In the genomic region with DNA sequence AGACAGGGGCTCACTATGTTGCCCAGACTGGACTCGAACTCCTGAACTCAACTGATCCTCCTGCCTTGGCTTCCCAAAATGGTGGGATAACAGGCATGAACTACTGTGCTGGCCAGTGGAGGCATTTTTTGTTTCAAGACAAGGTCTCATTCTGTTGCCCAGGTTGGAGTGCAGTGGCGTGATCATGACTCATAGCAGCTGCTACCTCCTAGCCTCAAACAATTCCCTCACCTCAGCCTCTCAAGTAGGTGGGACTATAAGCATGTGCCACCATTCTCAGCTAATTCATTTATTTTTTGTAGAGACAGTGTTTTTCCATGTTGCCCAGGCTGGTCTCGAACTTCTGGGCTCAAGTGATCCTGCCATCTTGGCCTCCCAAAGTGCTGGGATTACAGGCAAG, we compare ENCODE assay signal across 20 cellular contexts. TPM values are rescaled to one million over a fixed set of nuclear protein-coding genes. Genes with fewer than 3 reads are reported as not detected.
"Had no signal": no experiment of that assay in that cellular context is flagged by ENCODE, and none has a peak within 500 bp of the region (broad histone marks: within the 10 kb centered on the region; RNA-seq: fewer than 3 reads in every experiment).

No MANE protein-coding gene starts in this region.

- H3K27ac ChIP-seq: brain microvascular endothelial cell, heart left ventricle, lower lobe of right lung, pancreas, sigmoid colon, stomach, thoracic aorta had no signal

- H3K9me3 ChIP-seq: heart left ventricle, lower lobe of right lung, pancreas, sigmoid colon, stomach, thoracic aorta had no signal

- DNase-seq: activated CD4-positive, alpha-beta T cell treated with anti-CD3 and anti-CD28 coated beads, Interleukin-2, amount 10 ng/mL, durations not matched to agents 7 days and 5 days; activated CD8-positive, alpha-beta memory T cell treated with anti-CD3 and anti-CD28 coated beads, Interleukin-2, amount 50 U/mL, for 48 hours; activated gamma-delta T cell treated with Interleukin-2 at 50 U/mL for 16 hours; activated T-cell treated with anti-CD3 and anti-CD28 coated beads, Interleukin-2, amount 50 U/mL, for 72 hours; brain microvascular endothelial cell; cerebellar nuclear complex; effector memory CD4-positive, alpha-beta T cell; foreskin melanocyte; heart left ventricle; immature natural killer cell; left colon; lower lobe of right lung; midbrain; naive B cell; pancreas; sigmoid colon; stimulated activated CD4-positive, alpha-beta T cell treated with anti-CD3 and anti-CD28 coated beads, Interleukin-1b, Interleukin-23, amount 100 ng/mL, for 48 hours; stomach had no signal

- ATAC-seq: activated T-cell treated with anti-CD3 and anti-CD28 coated beads, Interleukin-2, amount 50 U/mL, for 72 hours; heart left ventricle; left colon; lower lobe of right lung; pancreas had no signal

- FAIRE-seq: pancreas had no signal

- H3K4me3 ChIP-seq: heart left ventricle, lower lobe of right lung, pancreas, sigmoid colon, stomach, thoracic aorta had no signal

- H3K36me3 ChIP-seq: brain microvascular endothelial cell, heart left ventricle, lower lobe of right lung, pancreas, sigmoid colon, stomach, thoracic aorta had no signal

- H3K4me1 ChIP-seq: heart left ventricle, lower lobe of right lung, sigmoid colon had no signal

- H3K27me3 ChIP-seq: brain microvascular endothelial cell, heart left ventricle, pancreas, sigmoid colon, stomach had no signal

RNA-seq across cellular contexts. Expression of gene OR2A4, which starts 46.9 kb away (rescaled TPM):
- total RNA-seq: activated CD4-positive, alpha-beta T cell treated with anti-CD3 and anti-CD28 coated beads, Interleukin-2, amount 10 ng/mL, durations not matched to agents 7 days and 5 days; activated T-cell treated with anti-CD3 and anti-CD28 coated beads, Interleukin-2, amount 50 U/mL, for 72 hours; heart left ventricle; lower lobe of right lung; pancreas; thoracic aorta; urinary bladder had no signal
- polyA plus RNA-seq: heart left ventricle, immature natural killer cell, sigmoid colon, stomach, urinary bladder had no signal

RNA-seq across cellular contexts. Expression of gene CTAGE9, which starts 56.5 kb away (rescaled TPM):
- total RNA-seq: activated CD4-positive, alpha-beta T cell treated with anti-CD3 and anti-CD28 coated beads, Interleukin-2, amount 10 ng/mL, durations not matched to agents 7 days and 5 days; activated T-cell treated with anti-CD3 and anti-CD28 coated beads, Interleukin-2, amount 50 U/mL, for 72 hours; heart left ventricle; left colon; lower lobe of right lung; pancreas; sigmoid colon; thoracic aorta; urinary bladder had no signal
- polyA plus RNA-seq: heart left ventricle, immature natural killer cell, pancreas, sigmoid colon, stomach, urinary bladder had no signal
